Comparison of ENCODE assay signal across 17 cellular contexts in the genomic region with DNA sequence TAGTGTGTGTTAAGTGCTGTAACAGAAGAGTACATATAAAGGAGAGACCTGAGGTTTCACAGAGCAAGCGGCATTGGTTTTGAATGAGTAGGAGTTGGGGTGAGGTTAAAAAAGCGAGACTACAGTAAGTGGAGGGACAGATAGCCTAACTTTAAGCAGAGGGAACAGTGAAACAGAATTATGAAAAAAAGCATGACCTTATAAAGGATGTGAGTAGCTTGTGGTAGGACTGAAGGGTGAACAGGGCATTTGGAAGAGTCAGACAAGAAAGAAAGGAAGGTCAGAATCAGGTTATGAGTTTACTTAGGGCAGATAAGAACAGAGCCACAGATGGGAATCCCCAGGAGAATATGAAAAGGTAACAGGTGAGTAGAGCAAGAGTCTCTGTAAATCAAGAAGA. TPM values are rescaled to one million over a fixed set of nuclear protein-coding genes. Genes with fewer than 3 reads are reported as not detected.
DNase-seq lines count a peak whose midpoint lies in the region; ATAC-seq and TF ChIP-seq lines count a peak whose summit lies in the region.
"Had no signal": no experiment of that assay in that cellular context is flagged by ENCODE, and none has a peak within 500 bp of the region (broad histone marks: within the 10 kb centered on the region; RNA-seq: fewer than 3 reads in every experiment).

No MANE protein-coding gene starts in this region.

- intact Hi-C loops in cardiac septum (cut with DNase I) (loop anchor here (5.0 kb wide), 1 partner anchor 148 kb away; no protein-coding TSS in a partner anchor), left ventricle myocardium inferior (cut with micrococcal nuclease) (no loop called here)

- no peak overlapping the region for H3K4me3 ChIP-seq in left ventricle myocardium inferior
- no peak overlapping the region for H3K4me3 ChIP-seq in suprapubic skin
- H3K4me3 ChIP-seq: prostate gland, thyroid gland had no signal

- no peaks in the 10 kb centered on the region for H3K4me1 Mint-ChIP-seq in activated CD4-positive, alpha-beta T cell treated with anti-CD3 and anti-CD28 coated beads, Interleukin-2, amount 10 ng/mL, durations not matched to agents 7 days and 5 days

- H3K36me3 ChIP-seq in left ventricle myocardium inferior (peaks cover 38% of the 10 kb centered on the region), suprapubic skin (peaks cover 26% of the 10 kb centered on the region)
- H3K36me3 ChIP-seq: prostate gland had no signal

- peak; percentile 67 to 88 for ATAC-seq in activated naive CD4-positive, alpha-beta T cell treated with anti-CD3 and anti-CD28 coated beads, Interleukin-2, amount 50 U/mL, for 72 hours
- ATAC-seq in GM21737 (IDR thresholded peaks at IDR 0.05; ENCODE audit: unreplicated experiment) (peak; percentile 76), HG03439 (IDR thresholded peaks at IDR 0.05; ENCODE audit: unreplicated experiment) (peak; percentile 69)
- ATAC-seq: activated CD8-positive, alpha-beta memory T cell treated with anti-CD3 and anti-CD28 coated beads, Interleukin-2, amount 10 ng/mL, durations not matched to agents 7 days and 5 days; esophagus mucosa had no signal

- no peaks in the 10 kb centered on the region for H3K27me3 Mint-ChIP-seq in activated CD4-positive, alpha-beta T cell treated with anti-CD3 and anti-CD28 coated beads, Interleukin-2, amount 10 ng/mL, durations not matched to agents 7 days and 5 days
- H3K27me3 Mint-ChIP-seq: activated CD8-positive, alpha-beta memory T cell treated with anti-CD3 and anti-CD28 coated beads, Interleukin-2, amount 10 ng/mL, durations not matched to agents 7 days and 5 days had no signal

- H3K9me3 ChIP-seq in left ventricle myocardium inferior (replicated peaks) (peaks cover 7% of the 10 kb centered on the region), suprapubic skin (no peaks in the 10 kb centered on the region)
- H3K9me3 ChIP-seq: prostate gland, thyroid gland had no signal

- TF ChIP-seq CTCF in left ventricle myocardium inferior (IDR thresholded peaks at IDR 0.05; ENCODE audit: borderline replicate concordance) (no peak), suprapubic skin (IDR thresholded peaks at IDR 0.05) (no peak)

- no peak for TF ChIP-seq EP300 in suprapubic skin (IDR thresholded peaks at IDR 0.05)

- no peak for TF ChIP-seq POLR2A in suprapubic skin (IDR thresholded peaks at IDR 0.05)

- no peak overlapping the region for H3K4me3 Mint-ChIP-seq in activated CD4-positive, alpha-beta T cell treated with anti-CD3 and anti-CD28 coated beads, Interleukin-2, amount 10 ng/mL, durations not matched to agents 7 days and 5 days
- H3K4me3 Mint-ChIP-seq: activated CD8-positive, alpha-beta memory T cell treated with anti-CD3 and anti-CD28 coated beads, Interleukin-2, amount 10 ng/mL, durations not matched to agents 7 days and 5 days had no signal

- H3K27me3 ChIP-seq in left ventricle myocardium inferior (ENCODE audit: low read depth) (no peaks in the 10 kb centered on the region), suprapubic skin (no peaks in the 10 kb centered on the region)
- H3K27me3 ChIP-seq: thyroid gland had no signal

- DNase-seq in activated naive CD4-positive, alpha-beta T cell treated with anti-CD3 and anti-CD28 coated beads, Interleukin-2, amount 50 U/mL, for 72 hours (ENCODE audit: low spot score in 2 of 2), result no peak
- no peak for DNase-seq in activated naive CD4-positive, alpha-beta T cell (lab: John Stamatoyannopoulos, UW)
- DNase-seq in cardiac septum (ENCODE audit: low spot score) (no peak), left ventricle myocardium inferior (no peak), suprapubic skin (ENCODE audit: low spot score in 2 of 2) (no peak)
- DNase-seq in activated CD4-positive, alpha-beta T cell treated with anti-CD3 and anti-CD28 coated beads, Interleukin-2, amount 10 ng/mL, durations not matched to agents 7 days and 5 days, result no peak
- DNase-seq: activated CD8-positive, alpha-beta memory T cell treated with anti-CD3 and anti-CD28 coated beads, Interleukin-2, amount 10 ng/mL, durations not matched to agents 7 days and 5 days; GDM1; hippocampal formation; NCI-H1930; Right ventricle myocardium superior; stimulated activated CD4-positive, alpha-beta T cell treated with anti-CD3 and anti-CD28 coated beads, Interleukin-15, amount 100 ng/mL, for 24 hours; thyroid gland had no signal

- peaks cover 12 to 20% of the 10 kb centered on the region in 2 donors for H3K36me3 Mint-ChIP-seq in activated naive CD4-positive, alpha-beta T cell treated with anti-CD3 and anti-CD28 coated beads, Interleukin-2, amount 50 U/mL, for 72 hours
- H3K36me3 Mint-ChIP-seq in activated CD4-positive, alpha-beta T cell treated with anti-CD3 and anti-CD28 coated beads, Interleukin-2, amount 10 ng/mL, durations not matched to agents 7 days and 5 days (ENCODE audit: low read depth), result peaks cover 7% of the 10 kb centered on the region

- POLR2A ChIA-PET in activated CD4-positive, alpha-beta T cell treated with anti-CD3 and anti-CD28 coated beads, Interleukin-2, amount 10 ng/mL, durations not matched to agents 7 days and 5 days (lab: Charles Lee), result no interaction called here

- no peaks in the 10 kb centered on the region for H3K9me3 Mint-ChIP-seq in activated naive CD4-positive, alpha-beta T cell treated with anti-CD3 and anti-CD28 coated beads, Interleukin-2, amount 50 U/mL, for 72 hours
- no peaks in the 10 kb centered on the region for H3K9me3 Mint-ChIP-seq in activated CD4-positive, alpha-beta T cell treated with anti-CD3 and anti-CD28 coated beads, Interleukin-2, amount 10 ng/mL, durations not matched to agents 7 days and 5 days

- H3K27ac ChIP-seq in left ventricle myocardium inferior (replicated peaks) (no peak overlapping the region), suprapubic skin (no peak overlapping the region)
- H3K27ac ChIP-seq: prostate gland, thyroid gland had no signal

- CTCF ChIA-PET in activated CD4-positive, alpha-beta T cell treated with anti-CD3 and anti-CD28 coated beads, Interleukin-2, amount 10 ng/mL, durations not matched to agents 7 days and 5 days (lab: Charles Lee), result interaction anchor here (0.5 to 0.8 kb wide), 2 partner anchors 9 to 23 kb away, joined by 3 read pairs; no protein-coding TSS in a partner anchor

- WGBS in suprapubic skin, result 100% methylated on average over 2 of the region's 2 CpGs

- no peaks in the 10 kb centered on the region for H3K4me1 ChIP-seq in left ventricle myocardium inferior
- no peaks in the 10 kb centered on the region for H3K4me1 ChIP-seq in suprapubic skin
- H3K4me1 ChIP-seq: prostate gland, thyroid gland had no signal

- H3K27ac Mint-ChIP-seq in activated naive CD4-positive, alpha-beta T cell treated with anti-CD3 and anti-CD28 coated beads, Interleukin-2, amount 50 U/mL, for 72 hours, result peak overlapping the region in 1 of 2 donors; percentile 2
- no peak overlapping the region for H3K27ac Mint-ChIP-seq in activated CD4-positive, alpha-beta T cell treated with anti-CD3 and anti-CD28 coated beads, Interleukin-2, amount 10 ng/mL, durations not matched to agents 7 days and 5 days
- H3K27ac Mint-ChIP-seq: activated CD8-positive, alpha-beta memory T cell treated with anti-CD3 and anti-CD28 coated beads, Interleukin-2, amount 10 ng/mL, durations not matched to agents 7 days and 5 days had no signal

RNA-seq across cellular contexts. Expression of a gene that starts 22.5 kb away (rescaled TPM):
- 10 to 100 TPM; 10.8 to 18.5 TPM for total RNA-seq in activated naive CD4-positive, alpha-beta T cell treated with anti-CD3 and anti-CD28 coated beads, Interleukin-2, amount 50 U/mL, for 72 hours
- total RNA-seq in cardiac septum, result 32.3 TPM
- total RNA-seq in left ventricle myocardium inferior, result 19.8 TPM
- total RNA-seq in activated CD4-positive, alpha-beta T cell treated with anti-CD3 and anti-CD28 coated beads, Interleukin-2, amount 10 ng/mL, durations not matched to agents 7 days and 5 days, result 10 to 100 TPM; 13.4 to 16.3 TPM
- total RNA-seq in suprapubic skin, result 10 to 100 TPM; 10.0 to 14.5 (median 12.2) TPM

RNA-seq across cellular contexts. Expression of a gene that starts 23.5 kb away (rescaled TPM):
- under 1 TPM; 0.89 to 0.91 TPM for total RNA-seq in activated naive CD4-positive, alpha-beta T cell treated with anti-CD3 and anti-CD28 coated beads, Interleukin-2, amount 50 U/mL, for 72 hours
- total RNA-seq in cardiac septum (0.46 TPM), left ventricle myocardium inferior (not detected), suprapubic skin (under 1 TPM in 2 of 4 donors, not detected in 2; 0.32 to 0.49 TPM)
- not detected for total RNA-seq in activated CD4-positive, alpha-beta T cell treated with anti-CD3 and anti-CD28 coated beads, Interleukin-2, amount 10 ng/mL, durations not matched to agents 7 days and 5 days
- total RNA-seq: esophagus mucosa, Right ventricle myocardium superior had no signal
